8 cellular contexts compared by ENCODE assay signal in genomic region chr1:235954306-235955283, GRCh38.
DNase-seq lines count a peak whose midpoint lies in the region; ATAC-seq lines count a peak whose summit lies in the region.

No MANE protein-coding gene starts in this region.

- no peaks in the 10 kb centered on the region for H3K79me1 ChIP-seq in neuronal stem cell (ENCODE audit: low read depth, low read length)

- no peak overlapping the region for H3K9ac ChIP-seq in neuronal stem cell (ENCODE audit: low read depth, low read length, poor library complexity)

- H4K91ac ChIP-seq in neuronal stem cell (ENCODE audit: low read depth, low read length, poor library complexity): no peak overlapping the region

- H3K14ac ChIP-seq in neuronal stem cell (ENCODE audit: low read length): no peak overlapping the region

- no peak overlapping the region for H2BK12ac ChIP-seq in neuronal stem cell (ENCODE audit: low read length)

- H3K4me2 ChIP-seq in neuronal stem cell (ENCODE audit: insufficient read depth, low read length, poor library complexity, severe bottlenecking): no peak overlapping the region

- peaks cover 0 to 5% of the 10 kb centered on the region in 2 donors for H3K4me1 ChIP-seq in neuronal stem cell (ENCODE audit: control insufficient read depth in 2 of 2, insufficient read depth in 1 of 2, low read depth in 1 of 2, low read length in 2 of 2)

- DNase-seq in NOMO-1 (lab: John Stamatoyannopoulos, UW; ENCODE audit: unreplicated experiment in 2 of 2) (peak; percentile 93 to 97), medulla oblongata (ENCODE audit: extremely low spot score) (peak; percentile 70), neuronal stem cell (ENCODE audit: low spot score) (no peak), NCI-H748 (lab: John Stamatoyannopoulos, UW; ENCODE audit: unreplicated experiment) (no peak), retina (no peak)

- H3K36me3 ChIP-seq in neuronal stem cell (replicated peaks in 1 of 2; ENCODE audit: control insufficient read depth in 2 of 2, insufficient read depth in 2 of 2, low read length in 2 of 2): no peaks in the 10 kb centered on the region

- peak overlapping the region; percentile 33 for H3K4me3 Mint-ChIP-seq in activated T-helper 17 cell treated with anti-CD3 and anti-CD28 coated beads, Interleukin-2, amount 50 U/mL, for 72 hours

- H3K9me3 Mint-ChIP-seq in activated T-helper 17 cell treated with anti-CD3 and anti-CD28 coated beads, Interleukin-2, amount 50 U/mL, for 72 hours: no peaks in the 10 kb centered on the region

- WGBS in neuronal stem cell (ENCODE audit: extremely low coverage in 2 of 2, insufficient read length in 2 of 2, insufficient replicate concordance in 1 of 2), 2 donors: no CpG with 5 or more reads among the region's 11 CpGs

- H2BK15ac ChIP-seq in neuronal stem cell (ENCODE audit: low read length): no peak overlapping the region

- H3K23ac ChIP-seq in neuronal stem cell (ENCODE audit: low read depth, low read length, poor library complexity): no peak overlapping the region

- ATAC-seq in GM18520 (IDR thresholded peaks at IDR 0.05; ENCODE audit: unreplicated experiment) (peak; percentile 77), HG02798 (IDR thresholded peaks at IDR 0.05; ENCODE audit: poor library complexity, unreplicated experiment) (peak; percentile 96)
- peak; percentile 41 for ATAC-seq in activated T-helper 17 cell treated with anti-CD3 and anti-CD28 coated beads, Interleukin-2, amount 50 U/mL, for 72 hours (replicated peaks)

- H3K27me3 ChIP-seq in neuronal stem cell (ENCODE audit: control insufficient read depth in 3 of 3, insufficient read depth in 3 of 3, low read depth in 1 of 3, low read length in 3 of 3): no peaks in the 10 kb centered on the region

- H3K4ac ChIP-seq in neuronal stem cell (ENCODE audit: low read length): no peak overlapping the region

- H2BK120ac ChIP-seq in neuronal stem cell (ENCODE audit: low read depth, low read length): no peak overlapping the region

- H2AK5ac ChIP-seq in neuronal stem cell (ENCODE audit: low read depth, low read length): no peak overlapping the region

- no peak overlapping the region for H3K27ac Mint-ChIP-seq in activated T-helper 17 cell treated with anti-CD3 and anti-CD28 coated beads, Interleukin-2, amount 50 U/mL, for 72 hours

- no peak overlapping the region for H2BK5ac ChIP-seq in neuronal stem cell (ENCODE audit: low read length)

- H3K27ac ChIP-seq in neuronal stem cell (replicated peaks; ENCODE audit: low read length): no peak overlapping the region

- no peaks in the 10 kb centered on the region for H3K27me3 Mint-ChIP-seq in activated T-helper 17 cell treated with anti-CD3 and anti-CD28 coated beads, Interleukin-2, amount 50 U/mL, for 72 hours

- no peak overlapping the region for H2AFZ ChIP-seq in neuronal stem cell (ENCODE audit: low read length)

- no peak overlapping the region for H3K18ac ChIP-seq in neuronal stem cell (ENCODE audit: low read length)

- H3K4me1 Mint-ChIP-seq in activated T-helper 17 cell treated with anti-CD3 and anti-CD28 coated beads, Interleukin-2, amount 50 U/mL, for 72 hours: peaks cover 24% of the 10 kb centered on the region

- H4K8ac ChIP-seq in neuronal stem cell (ENCODE audit: low read depth, low read length): no peak overlapping the region

- peaks cover 6% of the 10 kb centered on the region for H3K36me3 Mint-ChIP-seq in activated T-helper 17 cell treated with anti-CD3 and anti-CD28 coated beads, Interleukin-2, amount 50 U/mL, for 72 hours (ENCODE audit: low read depth)

- H3K9me3 ChIP-seq in neuronal stem cell (replicated peaks in 1 of 2; ENCODE audit: control insufficient read depth in 2 of 2, insufficient read depth in 1 of 2, low read depth in 1 of 2, low read length in 2 of 2): peaks cover 0 to 2% of the 10 kb centered on the region in 2 donors

- H3K4me3 ChIP-seq in neuronal stem cell (ENCODE audit: low read length in 2 of 2): no peak overlapping the region

Comparison
In these comparisons a context has a peak if more than half of its experiments do, and no peak if none do; other contexts are left out.
1. ATAC-seq: peak in every context shown above with its lines; median percentile 96 in HG02798; 77 in GM18520; 41 in activated T-helper 17 cell treated with anti-CD3 and anti-CD28 coated beads, Interleukin-2, amount 50 U/mL, for 72 hours.
2. DNase-seq: peak in NOMO-1 (2 of 2) and medulla oblongata (single experiment); none in neuronal stem cell (single experiment), NCI-H748 (single experiment) and retina (single experiment).